Comparison of ENCODE assay signal across 13 cellular contexts in genomic region chr1:60222492-60223369, GRCh38.
"Had no signal": no experiment of that assay in that cellular context is flagged by ENCODE, and none has a peak within 500 bp of the region (broad histone marks: within the 10 kb centered on the region; RNA-seq: fewer than 3 reads in every experiment).

No MANE protein-coding gene starts in this region.

- H3K27me3 Mint-ChIP-seq: activated CD4-positive, alpha-beta T cell treated with anti-CD3 and anti-CD28 coated beads, Interleukin-2, amount 10 ng/mL, durations not matched to agents 7 days and 5 days; dendritic cell treated with granulocyte-macrophage colony-stimulating factor and Interleukin-4, amounts not matched to agents 40 ng/mL and 50 ng/mL, for 4 days had no signal

- H3K36me3 Mint-ChIP-seq: activated naive CD8-positive, alpha-beta T cell treated with anti-CD3 and anti-CD28 coated beads for 36 hours had no signal

- H3K27ac Mint-ChIP-seq: activated CD4-positive, alpha-beta T cell treated with anti-CD3 and anti-CD28 coated beads, Interleukin-2, amount 10 ng/mL, durations not matched to agents 7 days and 5 days; activated naive CD8-positive, alpha-beta T cell treated with anti-CD3 and anti-CD28 coated beads for 36 hours; activated T-cell treated with anti-CD3 and anti-CD28 coated beads, Interleukin-2, amount 50 U/mL, for 72 hours; dendritic cell treated with granulocyte-macrophage colony-stimulating factor and Interleukin-4, amounts not matched to agents 40 ng/mL and 50 ng/mL, for 4 days had no signal

- H3K27ac ChIP-seq: foreskin keratinocyte, pancreas, tibial artery had no signal

- H3K4me3 Mint-ChIP-seq: activated CD4-positive, alpha-beta T cell treated with anti-CD3 and anti-CD28 coated beads, Interleukin-2, amount 10 ng/mL, durations not matched to agents 7 days and 5 days; activated naive CD8-positive, alpha-beta T cell treated with anti-CD3 and anti-CD28 coated beads for 36 hours; activated T-cell treated with anti-CD3 and anti-CD28 coated beads, Interleukin-2, amount 50 U/mL, for 72 hours; dendritic cell treated with granulocyte-macrophage colony-stimulating factor and Interleukin-4, amounts not matched to agents 40 ng/mL and 50 ng/mL, for 4 days had no signal

- H3K36me3 ChIP-seq: pancreas, tibial artery had no signal

- H3K4me3 ChIP-seq: pancreas, tibial artery had no signal

- DNase-seq: activated CD4-positive, alpha-beta T cell treated with anti-CD3 and anti-CD28 coated beads, Interleukin-2, amount 10 ng/mL, durations not matched to agents 7 days and 5 days; activated CD8-positive, alpha-beta memory T cell treated with anti-CD3 and anti-CD28 coated beads, Interleukin-2, amount 50 U/mL, for 48 hours; activated naive CD8-positive, alpha-beta T cell treated with anti-CD3 and anti-CD28 coated beads for 36 hours; activated T-cell treated with anti-CD3 and anti-CD28 coated beads, Interleukin-2, amount 50 U/mL, for 72 hours; cerebellar nuclear complex; effector memory CD4-positive, alpha-beta T cell; foreskin keratinocyte; midbrain; pancreas; stimulated activated CD4-positive, alpha-beta T cell treated with anti-CD3 and anti-CD28 coated beads, Interleukin-12 subunit alpha, Interleukin-12 subunit beta, amount 100 ng/mL, for 4 hours; stimulated activated CD4-positive, alpha-beta T cell treated with anti-CD3 and anti-CD28 coated beads, Interleukin-2, amount 100 ng/mL, for 24 hours; tibial artery had no signal

- H3K4me1 Mint-ChIP-seq: activated CD4-positive, alpha-beta T cell treated with anti-CD3 and anti-CD28 coated beads, Interleukin-2, amount 10 ng/mL, durations not matched to agents 7 days and 5 days; activated naive CD8-positive, alpha-beta T cell treated with anti-CD3 and anti-CD28 coated beads for 36 hours had no signal

- H3K27me3 ChIP-seq: foreskin keratinocyte, pancreas, tibial artery had no signal

- H3K4me1 ChIP-seq: pancreas, tibial artery had no signal

- H3K9me3 Mint-ChIP-seq: activated naive CD8-positive, alpha-beta T cell treated with anti-CD3 and anti-CD28 coated beads for 36 hours had no signal

- H3K9me3 ChIP-seq: pancreas, tibial artery had no signal
